23 cellular contexts compared by ENCODE assay signal in the genomic region with DNA sequence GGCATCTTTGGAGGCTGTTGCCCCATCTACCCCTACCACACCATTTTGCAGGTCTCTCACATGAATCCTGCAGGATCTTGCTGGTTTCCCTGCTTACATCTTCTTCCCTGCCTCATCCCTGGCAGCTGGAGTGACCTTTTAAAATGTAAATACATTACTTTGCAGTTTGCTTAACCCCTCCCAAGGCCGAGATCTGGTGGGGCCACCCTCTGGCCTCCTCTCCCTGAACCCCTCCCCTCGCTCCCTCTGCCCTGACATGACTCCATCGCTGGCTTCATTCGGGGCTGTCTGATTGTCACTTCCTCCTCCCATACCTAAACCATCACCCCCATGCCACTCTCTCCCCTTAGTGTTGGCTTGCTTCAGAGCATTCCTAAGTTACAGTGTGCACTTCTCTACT.
"Had no signal": no experiment of that assay in that cellular context is flagged by ENCODE, and none has a peak within 500 bp of the region (broad histone marks: within the 10 kb centered on the region; RNA-seq: fewer than 3 reads in every experiment).

No MANE protein-coding gene starts in this region.

- H3K9me3 Mint-ChIP-seq: activated naive CD4-positive, alpha-beta T cell treated with anti-CD3 and anti-CD28 coated beads, Interleukin-2, amount 50 U/mL, for 24 hours; neural crest cell had no signal

- H3K27ac Mint-ChIP-seq: activated naive CD4-positive, alpha-beta T cell treated with anti-CD3 and anti-CD28 coated beads, Interleukin-2, amount 50 U/mL, for 24 hours; progenitor cell of endocrine pancreas; stimulated activated naive CD8-positive, alpha-beta T cell treated with anti-CD3 and anti-CD28 coated beads, Interleukin-15, amount 100 ng/mL, for 72 hours had no signal

- FAIRE-seq: astrocyte, bronchial epithelial cell had no signal

- H3K27ac ChIP-seq: gastrocnemius medialis, suprapubic skin, transverse colon, vagina had no signal

- DNase-seq: activated CD4-positive, alpha-beta T cell treated with anti-CD3 and anti-CD28 coated beads, Interleukin-2, amount 50 U/mL, for 1 hour; activated CD8-positive, alpha-beta memory T cell treated with anti-CD3 and anti-CD28 coated beads for 24 hours; activated CD8-positive, alpha-beta memory T cell treated with anti-CD3 and anti-CD28 coated beads, Interleukin-2, amount 50 U/mL, for 48 hours; activated effector memory CD4-positive, alpha-beta T cell treated with anti-CD3 and anti-CD28 coated beads, Interleukin-2, amount 50 U/mL, for 16 hours; activated T-cell treated with anti-CD3 and anti-CD28 coated beads, Interleukin-2, amount 50 U/mL, for 48 hours; adrenal gland; effector CD4-positive, alpha-beta T cell; gastrocnemius medialis; head of caudate nucleus; islet precursor cell; left colon; stimulated activated CD4-positive, alpha-beta T cell treated with anti-CD3 and anti-CD28 coated beads, Interleukin-2, amount 100 ng/mL, for 24 hours; stimulated activated naive CD8-positive, alpha-beta T cell treated with anti-CD3 and anti-CD28 coated beads, Interleukin-15, amount 100 ng/mL, for 72 hours; T1000; transverse colon had no signal

- H3K4me3 Mint-ChIP-seq: activated naive CD4-positive, alpha-beta T cell treated with anti-CD3 and anti-CD28 coated beads, Interleukin-2, amount 50 U/mL, for 24 hours; neural crest cell; stimulated activated naive CD8-positive, alpha-beta T cell treated with anti-CD3 and anti-CD28 coated beads, Interleukin-15, amount 100 ng/mL, for 72 hours had no signal

- H3K4me1 Mint-ChIP-seq: activated naive CD4-positive, alpha-beta T cell treated with anti-CD3 and anti-CD28 coated beads, Interleukin-2, amount 50 U/mL, for 24 hours; stimulated activated naive CD8-positive, alpha-beta T cell treated with anti-CD3 and anti-CD28 coated beads, Interleukin-15, amount 100 ng/mL, for 72 hours had no signal

- H3K36me3 ChIP-seq: adrenal gland, gastrocnemius medialis, suprapubic skin, transverse colon, vagina had no signal

- H3K36me3 Mint-ChIP-seq: activated naive CD4-positive, alpha-beta T cell treated with anti-CD3 and anti-CD28 coated beads, Interleukin-2, amount 50 U/mL, for 24 hours had no signal

- H3K4me1 ChIP-seq: adrenal gland, vagina had no signal

- H3K4me3 ChIP-seq: adrenal gland, gastrocnemius medialis, lung, suprapubic skin, transverse colon, vagina had no signal

- H3K27me3 ChIP-seq: adrenal gland, transverse colon, vagina had no signal

- H3K9me3 ChIP-seq: adrenal gland, gastrocnemius medialis, suprapubic skin, transverse colon, vagina had no signal
